Comparison of ENCODE assay signal across 18 cellular contexts in the genomic region with DNA sequence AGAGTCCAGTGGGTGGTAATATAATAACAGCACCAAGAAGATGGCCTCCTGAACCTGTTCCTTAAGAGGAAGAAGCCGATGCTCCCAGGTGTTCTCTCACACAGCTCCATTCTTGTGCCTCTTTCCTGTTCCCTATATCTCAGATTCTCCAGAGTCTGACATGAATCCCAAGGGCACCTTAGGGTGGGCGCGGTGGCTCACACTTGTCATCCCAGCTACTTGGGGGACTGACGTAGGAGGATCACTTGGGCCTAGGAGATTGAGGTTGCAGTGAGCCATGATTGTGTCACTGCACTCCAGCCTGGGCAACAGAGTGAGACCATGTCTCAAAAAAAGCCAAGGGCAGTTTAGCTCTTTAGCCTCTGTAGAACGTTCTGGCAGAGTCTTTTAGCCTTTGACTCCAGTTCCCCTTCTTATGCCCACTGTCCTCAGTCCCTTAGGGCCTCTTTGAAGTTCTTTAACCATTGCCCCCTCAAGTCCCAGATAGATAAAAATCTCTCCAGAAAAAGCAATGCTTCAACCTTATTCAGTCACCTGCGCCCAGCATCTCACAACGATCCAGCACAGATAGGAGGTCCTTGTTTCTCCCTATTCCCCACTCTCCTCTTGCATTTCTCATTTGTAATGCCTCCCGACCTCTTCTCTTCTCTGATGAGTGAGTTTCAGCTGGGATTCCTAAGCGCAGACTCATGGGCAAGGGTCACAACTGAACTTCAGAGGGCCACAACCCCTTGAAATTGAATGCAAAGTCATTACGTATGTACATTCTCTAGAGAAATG. TPM values are rescaled to one million over a fixed set of nuclear protein-coding genes. Genes with fewer than 3 reads are reported as not detected.
DNase-seq lines count a peak whose midpoint lies in the region; ATAC-seq and TF ChIP-seq lines count a peak whose summit lies in the region.
"Had no signal": no experiment of that assay in that cellular context is flagged by ENCODE, and none has a peak within 500 bp of the region (broad histone marks: within the 10 kb centered on the region; RNA-seq: fewer than 3 reads in every experiment).

No MANE protein-coding gene starts in this region.

- no peaks in the 10 kb centered on the region for H3F3A ChIP-seq in GM23248 (ENCODE audit: insufficient read depth)

- no peaks in the 10 kb centered on the region for H3K79me2 ChIP-seq in GM23248 (ENCODE audit: insufficient read depth)

- in situ Hi-C loops in GM23248 (cut with MboI): no loop called here

- TF ChIP-seq CTCF in esophagus muscularis mucosa (IDR thresholded peaks at IDR 0.05): no peak

- peaks cover 15% of the 10 kb centered on the region; the same call in 1 of the 2 replicates for H3K4me1 ChIP-seq in GM23248 (ENCODE audit: insufficient read depth)
- H3K4me1 ChIP-seq in esophagus muscularis mucosa: peaks cover 15 to 19% (median 18%) of the 10 kb centered on the region in 4 donors

- no peaks in the 10 kb centered on the region for H3K9me3 Mint-ChIP-seq in activated T-helper 1 cell treated with anti-CD3 and anti-CD28 coated beads, Interleukin-12 subunit alpha, Interleukin-12 subunit beta, Interleukin-2, Interleukin-4 antibody, amounts not matched to agents 30 ng/mL and 10 ng/mL and 1 ng/mL, durations not matched to agents 14 hours and 24 hours and 36 hours
- H3K9me3 Mint-ChIP-seq: CD4-positive, alpha-beta memory T cell had no signal

- 75 to 77% methylated on average over 10 of the region's 10 CpGs for WGBS in GM23248 (ENCODE audit: low coverage in 1 of 2, low lambda C conversion rate in 2 of 2, missing lambda C conversion rate in 2 of 2), 2 experiments
- 88% methylated on average over 10 of the region's 10 CpGs for WGBS in esophagus muscularis mucosa

- peaks cover 13% of the 10 kb centered on the region for H3K4me1 Mint-ChIP-seq in activated T-helper 1 cell treated with anti-CD3 and anti-CD28 coated beads, Interleukin-12 subunit alpha, Interleukin-12 subunit beta, Interleukin-2, Interleukin-4 antibody, amounts not matched to agents 30 ng/mL and 10 ng/mL and 1 ng/mL, durations not matched to agents 14 hours and 24 hours and 36 hours (ENCODE audit: low read depth)

- H3K9me2 ChIP-seq in GM23248 (ENCODE audit: insufficient read depth): no peaks in the 10 kb centered on the region

- H2AFZ ChIP-seq in GM23248: no peak overlapping the region

- no peaks in the 10 kb centered on the region for H3K9me3 ChIP-seq in GM23248 (ENCODE audit: low read depth)
- H3K9me3 ChIP-seq in esophagus muscularis mucosa: no peaks in the 10 kb centered on the region

- peaks cover 10% of the 10 kb centered on the region; the same call in 1 of the 2 replicates for H3K27me3 ChIP-seq in GM23248 (replicated peaks; ENCODE audit: insufficient read depth)
- peaks cover 0 to 37% (median 17%) of the 10 kb centered on the region in 4 donors for H3K27me3 ChIP-seq in esophagus muscularis mucosa

- H3K27ac ChIP-seq in GM23248 (no peak overlapping the region), esophagus muscularis mucosa (replicated peaks in 1 of 4) (no peak overlapping the region)
- H3K27ac ChIP-seq: C4-2B, HL-60 had no signal

- no peak for ATAC-seq in HG02840 (IDR thresholded peaks at IDR 0.05; ENCODE audit: low FRiP score, unreplicated experiment)
- ATAC-seq: GM12878 had no signal

- no peak overlapping the region for H3K9ac ChIP-seq in GM23248

- H3K4me2 ChIP-seq in GM23248 (ENCODE audit: unreplicated experiment): no peak overlapping the region

- no peak overlapping the region for H3K27ac Mint-ChIP-seq in activated T-helper 1 cell treated with anti-CD3 and anti-CD28 coated beads, Interleukin-12 subunit alpha, Interleukin-12 subunit beta, Interleukin-2, Interleukin-4 antibody, amounts not matched to agents 30 ng/mL and 10 ng/mL and 1 ng/mL, durations not matched to agents 14 hours and 24 hours and 36 hours

- H3K36me3 Mint-ChIP-seq in activated T-helper 1 cell treated with anti-CD3 and anti-CD28 coated beads, Interleukin-12 subunit alpha, Interleukin-12 subunit beta, Interleukin-2, Interleukin-4 antibody, amounts not matched to agents 30 ng/mL and 10 ng/mL and 1 ng/mL, durations not matched to agents 14 hours and 24 hours and 36 hours (ENCODE audit: low read depth): no peaks in the 10 kb centered on the region

- H3K4me3 ChIP-seq in GM23248 (no peak overlapping the region), esophagus muscularis mucosa (no peak overlapping the region)
- H3K4me3 ChIP-seq: GM12878 had no signal

- no peak overlapping the region for H3K4me3 Mint-ChIP-seq in activated T-helper 1 cell treated with anti-CD3 and anti-CD28 coated beads, Interleukin-12 subunit alpha, Interleukin-12 subunit beta, Interleukin-2, Interleukin-4 antibody, amounts not matched to agents 30 ng/mL and 10 ng/mL and 1 ng/mL, durations not matched to agents 14 hours and 24 hours and 36 hours
- H3K4me3 Mint-ChIP-seq: CD4-positive, alpha-beta memory T cell had no signal

- peaks cover 48% of the 10 kb centered on the region for H3K27me3 Mint-ChIP-seq in activated T-helper 1 cell treated with anti-CD3 and anti-CD28 coated beads, Interleukin-12 subunit alpha, Interleukin-12 subunit beta, Interleukin-2, Interleukin-4 antibody, amounts not matched to agents 30 ng/mL and 10 ng/mL and 1 ng/mL, durations not matched to agents 14 hours and 24 hours and 36 hours (ENCODE audit: insufficient read depth)

- TF ChIP-seq EP300 in esophagus muscularis mucosa (IDR thresholded peaks at IDR 0.05): no peak

- H3K36me3 ChIP-seq in GM23248 (ENCODE audit: low read depth) (no peaks in the 10 kb centered on the region), esophagus muscularis mucosa (no peaks in the 10 kb centered on the region)

- DNase-seq in EL (peak; percentile 47), GM23248 (peak; percentile 25), esophagus muscularis mucosa (ENCODE audit: extremely low spot score) (peak; percentile 72), KG1 (lab: John Stamatoyannopoulos, UW) (no peak)
- no peak for DNase-seq in activated T-helper 1 cell treated with anti-CD3 and anti-CD28 coated beads, Interleukin-12 subunit alpha, Interleukin-12 subunit beta, Interleukin-2, Interleukin-4 antibody, amounts not matched to agents 30 ng/mL and 10 ng/mL and 1 ng/mL, durations not matched to agents 14 hours and 24 hours and 36 hours (ENCODE audit: low spot score)
- DNase-seq: AML-193; CD4-positive, alpha-beta memory T cell; DMS153; DMS79; HCEC 1CT had no signal

- no peak for TF ChIP-seq POLR2A in esophagus muscularis mucosa (IDR thresholded peaks at IDR 0.05; ENCODE audit: low read depth)

- intact Hi-C loops in esophagus muscularis mucosa (cut with DNase I): no loop called here
- intact Hi-C loops in activated T-helper 1 cell treated with anti-CD3 and anti-CD28 coated beads, Interleukin-12 subunit alpha, Interleukin-12 subunit beta, Interleukin-2, Interleukin-4 antibody, amounts not matched to agents 30 ng/mL and 10 ng/mL and 1 ng/mL, durations not matched to agents 14 hours and 24 hours and 36 hours (cut with micrococcal nuclease): loop anchor here (2.0 kb wide), 2 partner anchors 23 to 431 kb away; no protein-coding TSS in a partner anchor

- H4K20me1 ChIP-seq in GM23248 (ENCODE audit: insufficient read depth): no peaks in the 10 kb centered on the region

RNA-seq across cellular contexts. Expression of a gene that starts 4.7 kb away (rescaled TPM):
- total RNA-seq in GM23248 (2014; rRNA removed; shearing (Covaris generic)): 1.0 and 1.7 TPM in 2 replicates
- 2.0 and 2.2 TPM in 2 replicates for polyA plus RNA-seq in GM23248 (2016; fragmentation: Nextera tagmentation; extraction: Ambion mirVana)
- 1 to 10 TPM in 3 of 4 donors, under 1 TPM in 1; 0.66 to 2.5 (median 1.7) TPM for total RNA-seq in esophagus muscularis mucosa
- total RNA-seq in activated T-helper 1 cell treated with anti-CD3 and anti-CD28 coated beads, Interleukin-12 subunit alpha, Interleukin-12 subunit beta, Interleukin-2, Interleukin-4 antibody, amounts not matched to agents 30 ng/mL and 10 ng/mL and 1 ng/mL, durations not matched to agents 14 hours and 24 hours and 36 hours: 0.61 and 0.75 TPM in 2 replicates
- total RNA-seq: GM12878 had no signal
- polyA plus RNA-seq: GM12878 had no signal

RNA-seq across cellular contexts. Expression of a gene that starts 15.0 kb away (rescaled TPM):
- not detected in 2 replicates for total RNA-seq in GM23248 (2014; rRNA removed; shearing (Covaris generic))
- polyA plus RNA-seq in GM23248 (2016; fragmentation: Nextera tagmentation; extraction: Ambion mirVana): not detected in 2 replicates
- total RNA-seq in esophagus muscularis mucosa: not detected
- total RNA-seq in activated T-helper 1 cell treated with anti-CD3 and anti-CD28 coated beads, Interleukin-12 subunit alpha, Interleukin-12 subunit beta, Interleukin-2, Interleukin-4 antibody, amounts not matched to agents 30 ng/mL and 10 ng/mL and 1 ng/mL, durations not matched to agents 14 hours and 24 hours and 36 hours: not detected in 2 replicates
- total RNA-seq: CD4-positive, alpha-beta memory T cell; Daoy; G401; GM12878; HT1080 had no signal
- polyA plus RNA-seq: BJ; CD4-positive, alpha-beta memory T cell had no signal

RNA-seq across cellular contexts. Expression of a gene that starts 30.8 kb away (rescaled TPM):
- 27.3 and 41.5 TPM in 2 replicates for total RNA-seq in GM23248 (2014; rRNA removed; shearing (Covaris generic))
- 23.3 and 31.2 TPM in 2 replicates for polyA plus RNA-seq in GM23248 (2016; fragmentation: Nextera tagmentation; extraction: Ambion mirVana)
- total RNA-seq in esophagus muscularis mucosa: 10 to 100 TPM; 32.1 to 40.9 (median 36.2) TPM
- 33.3 and 36.1 TPM in 2 replicates for total RNA-seq in activated T-helper 1 cell treated with anti-CD3 and anti-CD28 coated beads, Interleukin-12 subunit alpha, Interleukin-12 subunit beta, Interleukin-2, Interleukin-4 antibody, amounts not matched to agents 30 ng/mL and 10 ng/mL and 1 ng/mL, durations not matched to agents 14 hours and 24 hours and 36 hours

Comparison
In these comparisons a context has a peak if more than half of its experiments do, and no peak if none do; other contexts are left out.
1. DNase-seq: peak in EL (single experiment), GM23248 (single experiment) and esophagus muscularis mucosa (single experiment); none in activated T-helper 1 cell treated with anti-CD3 and anti-CD28 coated beads, Interleukin-12 subunit alpha, Interleukin-12 subunit beta, Interleukin-2, Interleukin-4 antibody, amounts not matched to agents 30 ng/mL and 10 ng/mL and 1 ng/mL, durations not matched to agents 14 hours and 24 hours and 36 hours (single experiment) and KG1 (single experiment).